ENCODE assay signal across 30 cellular contexts in genomic region chr12:81722004-81722403, GRCh38. TPM values are rescaled to one million over a fixed set of nuclear protein-coding genes. Genes with fewer than 3 reads are reported as not detected.
"Had no signal": no experiment of that assay in that cellular context is flagged by ENCODE, and none has a peak within 500 bp of the region (broad histone marks: within the 10 kb centered on the region; RNA-seq: fewer than 3 reads in every experiment).

No MANE protein-coding gene starts in this region.

- H3K9me3 ChIP-seq: colonic mucosa, left lung, sigmoid colon, transverse colon, uterus had no signal

- H3K27me3 Mint-ChIP-seq: activated B cell treated with CpG ODN at 0.5 μM for 24 hours; central memory CD8-positive, alpha-beta T cell; progenitor cell of endocrine pancreas; stimulated activated naive B cell treated with anti-CD40 and anti-IgM and Interleukin-4, amounts not matched to agents 10 μg/mL and 1 μg/mL and 100 μg/mL, for 72 hours; T-helper 17 cell had no signal

- H3K4me1 Mint-ChIP-seq: activated B cell treated with CpG ODN at 0.5 μM for 24 hours; activated naive CD8-positive, alpha-beta T cell treated with anti-CD3 and anti-CD28 coated beads, Interleukin-2, amount 10 ng/mL, durations not matched to agents 7 days and 5 days; central memory CD8-positive, alpha-beta T cell; immature natural killer cell; naive thymus-derived CD8-positive, alpha-beta T cell; stimulated activated naive B cell treated with anti-CD40 and anti-IgM and Interleukin-4, amounts not matched to agents 10 μg/mL and 1 μg/mL and 100 μg/mL, for 72 hours; T-helper 17 cell had no signal

- H3K4me3 Mint-ChIP-seq: activated B cell treated with CpG ODN at 0.5 μM for 24 hours; activated CD4-positive, alpha-beta memory T cell treated with anti-CD3 and anti-CD28 coated beads for 36 hours; activated naive CD4-positive, alpha-beta T cell treated with anti-CD3 and anti-CD28 coated beads for 36 hours; activated naive CD8-positive, alpha-beta T cell treated with anti-CD3 and anti-CD28 coated beads, Interleukin-2, amount 10 ng/mL, durations not matched to agents 7 days and 5 days; activated T-cell treated with anti-CD3 and anti-CD28 coated beads, Interleukin-2, amount 50 U/mL, for 72 hours; central memory CD8-positive, alpha-beta T cell; effector memory CD8-positive, alpha-beta T cell; immature natural killer cell; naive thymus-derived CD8-positive, alpha-beta T cell; stimulated activated naive B cell treated with anti-CD40 and anti-IgM and Interleukin-4, amounts not matched to agents 10 μg/mL and 1 μg/mL and 100 μg/mL, for 72 hours; T-helper 17 cell had no signal

- ATAC-seq: activated T-cell treated with anti-CD3 and anti-CD28 coated beads, Interleukin-2, amount 50 U/mL, for 72 hours; effector memory CD8-positive, alpha-beta T cell; left lung; naive thymus-derived CD8-positive, alpha-beta T cell; stimulated activated naive B cell treated with anti-CD40 and anti-IgM and Interleukin-4, amounts not matched to agents 10 μg/mL and 1 μg/mL and 100 μg/mL, for 72 hours; T-helper 17 cell had no signal

- H3K4me1 ChIP-seq: colonic mucosa, left lung, sigmoid colon, transverse colon, uterus had no signal

- H3K4me3 ChIP-seq: colonic mucosa, dorsolateral prefrontal cortex, hepatocyte, left lung, lung, sigmoid colon, transverse colon, uterus had no signal

- H3K27me3 ChIP-seq: colonic mucosa, dorsolateral prefrontal cortex, hepatocyte, left lung, sigmoid colon, transverse colon, uterus had no signal

- H3K36me3 Mint-ChIP-seq: activated CD4-positive, alpha-beta memory T cell treated with anti-CD3 and anti-CD28 coated beads for 36 hours; activated naive CD8-positive, alpha-beta T cell treated with anti-CD3 and anti-CD28 coated beads, Interleukin-2, amount 10 ng/mL, durations not matched to agents 7 days and 5 days; immature natural killer cell; naive thymus-derived CD8-positive, alpha-beta T cell; stimulated activated naive B cell treated with anti-CD40 and anti-IgM and Interleukin-4, amounts not matched to agents 10 μg/mL and 1 μg/mL and 100 μg/mL, for 72 hours had no signal

- H3K9me3 Mint-ChIP-seq: activated B cell treated with CpG ODN at 0.5 μM for 24 hours; activated CD4-positive, alpha-beta memory T cell treated with anti-CD3 and anti-CD28 coated beads for 36 hours; activated naive CD4-positive, alpha-beta T cell treated with anti-CD3 and anti-CD28 coated beads for 36 hours; activated naive CD8-positive, alpha-beta T cell treated with anti-CD3 and anti-CD28 coated beads, Interleukin-2, amount 10 ng/mL, durations not matched to agents 7 days and 5 days; activated T-cell treated with anti-CD3 and anti-CD28 coated beads, Interleukin-2, amount 50 U/mL, for 72 hours; naive thymus-derived CD8-positive, alpha-beta T cell; stimulated activated naive B cell treated with anti-CD40 and anti-IgM and Interleukin-4, amounts not matched to agents 10 μg/mL and 1 μg/mL and 100 μg/mL, for 72 hours had no signal

- H3K27ac Mint-ChIP-seq: activated B cell treated with CpG ODN at 0.5 μM for 24 hours; activated CD4-positive, alpha-beta memory T cell treated with anti-CD3 and anti-CD28 coated beads for 36 hours; activated naive CD4-positive, alpha-beta T cell treated with anti-CD3 and anti-CD28 coated beads for 36 hours; activated naive CD8-positive, alpha-beta T cell treated with anti-CD3 and anti-CD28 coated beads, Interleukin-2, amount 10 ng/mL, durations not matched to agents 7 days and 5 days; activated T-cell treated with anti-CD3 and anti-CD28 coated beads, Interleukin-2, amount 50 U/mL, for 72 hours; effector memory CD8-positive, alpha-beta T cell; immature natural killer cell; naive thymus-derived CD8-positive, alpha-beta T cell; progenitor cell of endocrine pancreas; stimulated activated naive B cell treated with anti-CD40 and anti-IgM and Interleukin-4, amounts not matched to agents 10 μg/mL and 1 μg/mL and 100 μg/mL, for 72 hours; T-helper 17 cell had no signal

- H3K36me3 ChIP-seq: colonic mucosa, left lung, sigmoid colon, transverse colon, uterus had no signal

- DNase-seq: activated B cell treated with CpG ODN at 0.5 μM for 24 hours; activated CD4-positive, alpha-beta memory T cell treated with anti-CD3 and anti-CD28 coated beads for 36 hours; activated CD4-positive, alpha-beta T cell treated with anti-CD3 and anti-CD28 coated beads for 4 hours; activated effector memory CD4-positive, alpha-beta T cell treated with Interleukin-2 at 50 U/mL for 16 hours; activated naive CD4-positive, alpha-beta T cell treated with anti-CD3 and anti-CD28 coated beads for 36 hours; activated naive CD8-positive, alpha-beta T cell treated with anti-CD3 and anti-CD28 coated beads, Interleukin-2, amount 10 ng/mL, durations not matched to agents 7 days and 5 days; activated T-cell treated with anti-CD3 and anti-CD28 coated beads, Interleukin-2, amount 50 U/mL, for 72 hours; anterior cingulate cortex; colonic mucosa; dorsolateral prefrontal cortex; effector memory CD8-positive, alpha-beta T cell; foreskin melanocyte; glutamatergic neuron; immature natural killer cell; kidney glomerular epithelial cell; left lung; naive thymus-derived CD8-positive, alpha-beta T cell; retina; sigmoid colon; stimulated activated CD4-positive, alpha-beta T cell treated with anti-CD3 and anti-CD28 coated beads, Interleukin-2, amount 100 ng/mL, for 48 hours; stimulated activated CD8-positive, alpha-beta memory T cell treated with anti-CD3 and anti-CD28 coated beads, Interleukin-4, amount 100 ng/mL, for 48 hours; stimulated activated naive B cell treated with anti-CD40 and anti-IgM and Interleukin-4, amounts not matched to agents 10 μg/mL and 1 μg/mL and 100 μg/mL, for 72 hours; T-helper 17 cell; transverse colon; uterus had no signal

- H3K27ac ChIP-seq: colonic mucosa, dorsolateral prefrontal cortex, hepatocyte, left lung, sigmoid colon, transverse colon, uterus had no signal

RNA-seq across cellular contexts. Expression of gene PPFIA2, which starts 37.1 kb away (rescaled TPM):
- polyA plus RNA-seq: endothelial cell of umbilical vein; hepatocyte; immature natural killer cell; naive thymus-derived CD8-positive, alpha-beta T cell had no signal
